30 cellular contexts compared by ENCODE assay signal in genomic region chr6:30761791-30762429, GRCh38. TPM values are rescaled to one million over a fixed set of nuclear protein-coding genes. Genes with fewer than 3 reads are reported as not detected.
DNase-seq lines count a peak whose midpoint lies in the region; ATAC-seq, FAIRE-seq and TF ChIP-seq lines count a peak whose summit lies in the region.
"Had no signal": no experiment of that assay in that cellular context is flagged by ENCODE, and none has a peak within 500 bp of the region (broad histone marks: within the 10 kb centered on the region; RNA-seq: fewer than 3 reads in every experiment).

No MANE protein-coding gene starts in this region.

- intact Hi-C loops in kidney (cut with DNase I) = no loop called here

- H3K9ac ChIP-seq in kidney (ENCODE audit: low read length in 2 of 2) = no peak overlapping the region

- no peaks in the 10 kb centered on the region for H3K9me3 ChIP-seq in kidney (ENCODE audit: control insufficient read depth in 1 of 2, low read length in 2 of 2)
- H3K9me3 ChIP-seq: esophagus muscularis mucosa, gastroesophageal sphincter, tibial nerve had no signal

- no peak for FAIRE-seq in kidney (lab: Jason Lieb, UNC)
- FAIRE-seq: HTR-8/SVneo, islet of Langerhans, TTC549 had no signal

- H3K4me1 ChIP-seq in ACC112 (ENCODE audit: control insufficient read depth, insufficient read depth, low read length, unreplicated experiment) (peaks cover 45% of the 10 kb centered on the region), kidney (ENCODE audit: control insufficient read depth in 1 of 2, insufficient read depth in 1 of 2, low read depth in 1 of 2, low read length in 2 of 2) (peaks cover 22 to 33% of the 10 kb centered on the region in 2 donors)

- peak overlapping the region in 3 of 5 experiments; percentile 60 to 88 (median 70) for H3K27ac Mint-ChIP-seq in brain
- H3K27ac Mint-ChIP-seq: activated CD4-positive, alpha-beta T cell treated with anti-CD3 and anti-CD28 coated beads, Interleukin-2, amount 10 ng/mL, durations not matched to agents 7 days and 5 days; CD8-positive, alpha-beta T cell; T-cell had no signal

- DNase-seq in GM12865 (ENCODE audit: low read depth) = peak; percentile 25
- DNase-seq in kidney = no peak
- DNase-seq in SKM-1 (lab: John Stamatoyannopoulos, UW; ENCODE audit: unreplicated experiment) = no peak
- DNase-seq in GM20000 (ENCODE audit: low spot score) = no peak
- DNase-seq in NOMO-1 treated with DMSO at 0.1 percent for 48 hours (lab: John Stamatoyannopoulos, UW; ENCODE audit: unreplicated experiment) = no peak
- DNase-seq: activated CD4-positive, alpha-beta T cell treated with anti-CD3 and anti-CD28 coated beads, Interleukin-2, amount 10 ng/mL, durations not matched to agents 7 days and 5 days; activated CD8-positive, alpha-beta memory T cell treated with anti-CD3 and anti-CD28 coated beads, Interleukin-2, amount 50 U/mL, for 48 hours; activated naive CD4-positive, alpha-beta T cell; anterior cingulate cortex; CD8-positive, alpha-beta T cell; DMS153; hypothalamus; Kasumi-1; NCI-H1048; NCI-H187 treated with DMSO at 0.1 percent for 48 hours; NCI-H2227 treated with DMSO at 0.1 percent for 48 hours; NCI-H774; Right ventricle myocardium superior; stimulated activated CD4-positive, alpha-beta T cell treated with anti-CD3 and anti-CD28 coated beads, Interleukin-2, amount 100 ng/mL, for 48 hours; stimulated activated naive CD4-positive, alpha-beta T cell treated with Interleukin-2 at 50 U/mL for 16 hours; T-cell had no signal

- H3K79me2 ChIP-seq in ACC112 (ENCODE audit: control insufficient read depth, insufficient read depth, low read length, unreplicated experiment) = no peaks in the 10 kb centered on the region

- no peak overlapping the region for H3K4me3 Mint-ChIP-seq in brain
- H3K4me3 Mint-ChIP-seq: activated CD4-positive, alpha-beta T cell treated with anti-CD3 and anti-CD28 coated beads, Interleukin-2, amount 10 ng/mL, durations not matched to agents 7 days and 5 days; CD8-positive, alpha-beta T cell; T-cell had no signal

- H3K36me3 Mint-ChIP-seq in brain = no peaks in the 10 kb centered on the region
- H3K36me3 Mint-ChIP-seq: CD8-positive, alpha-beta T cell; T-cell had no signal

- peaks cover 27% of the 10 kb centered on the region for H3K4me1 Mint-ChIP-seq in brain

- no peak overlapping the region for H3K4me3 ChIP-seq in ACC112 (ENCODE audit: low read depth, low read length)
- no peak overlapping the region for H3K4me3 ChIP-seq in GM12865 (ENCODE audit: low read depth, low read length)
- H3K4me3 ChIP-seq in kidney (ENCODE audit: low read length in 2 of 2) = no peak overlapping the region
- H3K4me3 ChIP-seq: esophagus muscularis mucosa, gastroesophageal sphincter, tibial nerve had no signal

- no peak for ATAC-seq in GM21360 (IDR thresholded peaks at IDR 0.05; ENCODE audit: unreplicated experiment)
- ATAC-seq: CD8-positive, alpha-beta T cell; gastroesophageal sphincter; T-cell had no signal

- no peaks in the 10 kb centered on the region for H3K27me3 ChIP-seq in ACC112 (ENCODE audit: insufficient read depth, low read length)
- H3K27me3 ChIP-seq: esophagus muscularis mucosa, gastroesophageal sphincter, tibial nerve had no signal

- H3K27ac ChIP-seq in ACC112 (ENCODE audit: low read depth, low read length) (peak overlapping the region; percentile 36), kidney (ENCODE audit: low read depth in 2 of 2, low read length in 2 of 2) (peak overlapping the region; percentile 53 to 79)
- H3K27ac ChIP-seq: esophagus muscularis mucosa, tibial nerve had no signal

- H3K9me3 Mint-ChIP-seq in brain = peaks cover 0 to 6% (median 0%) of the 10 kb centered on the region in 5 experiments
- H3K9me3 Mint-ChIP-seq: CD8-positive, alpha-beta T cell; T-cell had no signal

- TF ChIP-seq CTCF in GM12865 (IDR thresholded peaks at IDR 0.05; ENCODE audit: insufficient read depth, low read depth, low read length, missing control alignments) = no peak
- no peak for TF ChIP-seq CTCF in brain (conservative IDR thresholded peaks at IDR 0.05)
- no peak for TF ChIP-seq CTCF in kidney (IDR thresholded peaks at IDR 0.05; ENCODE audit: borderline replicate concordance, extremely low read depth, insufficient read depth)
- TF ChIP-seq CTCF in GM20000 (IDR thresholded peaks at IDR 0.05; ENCODE audit: extremely low read depth, missing control alignments) = no peak

- no peak overlapping the region for H2AFZ ChIP-seq in ACC112 (ENCODE audit: low read length, unreplicated experiment)

- H3K36me3 ChIP-seq in ACC112 (ENCODE audit: insufficient read depth, low read length) (no peaks in the 10 kb centered on the region), kidney (ENCODE audit: control insufficient read depth in 1 of 2, insufficient read depth in 2 of 2, low read length in 2 of 2) (no peaks in the 10 kb centered on the region)
- H3K36me3 ChIP-seq: esophagus muscularis mucosa, gastroesophageal sphincter, tibial nerve had no signal

- peaks cover 8% of the 10 kb centered on the region for H3K27me3 Mint-ChIP-seq in brain
- H3K27me3 Mint-ChIP-seq: activated CD4-positive, alpha-beta T cell treated with anti-CD3 and anti-CD28 coated beads, Interleukin-2, amount 10 ng/mL, durations not matched to agents 7 days and 5 days had no signal

RNA-seq across cellular contexts. Expression of gene IER3, which starts 17.6 kb away (rescaled TPM):
- polyA plus RNA-seq in brain (ENCODE audit: insufficient read depth, low read depth, low replicate concordance) (3.8 TPM), kidney (ENCODE audit: insufficient read depth, low read depth, low replicate concordance) (94.3 TPM)
- total RNA-seq in kidney = 59.5 TPM

RNA-seq across cellular contexts. Expression of gene FLOT1, which starts 19.4 kb away (rescaled TPM):
- polyA plus RNA-seq in brain (ENCODE audit: insufficient read depth, low read depth, low replicate concordance) = 231 TPM
- total RNA-seq in kidney = 227 TPM
- polyA plus RNA-seq in kidney (ENCODE audit: insufficient read depth, low read depth, low replicate concordance) = 317 TPM

RNA-seq across cellular contexts. Expression of gene TUBB, which starts 41.8 kb away (rescaled TPM):
- 2,902 TPM for polyA plus RNA-seq in brain (ENCODE audit: insufficient read depth, low read depth, low replicate concordance)
- total RNA-seq in kidney = 295 TPM
- 197 TPM for polyA plus RNA-seq in kidney (ENCODE audit: insufficient read depth, low read depth, low replicate concordance)

RNA-seq across cellular contexts. Expression of gene MDC1, which starts 44.8 kb away (rescaled TPM):
- 124 TPM for polyA plus RNA-seq in brain (ENCODE audit: insufficient read depth, low read depth, low replicate concordance)
- 47.9 TPM for total RNA-seq in kidney
- polyA plus RNA-seq in kidney (ENCODE audit: insufficient read depth, low read depth, low replicate concordance) = 9.5 TPM

Comparison
In these comparisons a context has a peak if more than half of its experiments do, and no peak if none do; other contexts are left out.
1. RNA of gene IER3, which starts 17.6 kb away (polyA plus RNA-seq): 94.3 TPM in kidney (single experiment); 3.8 TPM in brain (single experiment); every median in the first group is over 10 times any median in the second.
2. RNA of gene TUBB, which starts 41.8 kb away (polyA plus RNA-seq): 2,902 TPM in brain (single experiment); 197 TPM in kidney (single experiment); every median in the first group is over 10 times any median in the second.